In the genomic region with DNA sequence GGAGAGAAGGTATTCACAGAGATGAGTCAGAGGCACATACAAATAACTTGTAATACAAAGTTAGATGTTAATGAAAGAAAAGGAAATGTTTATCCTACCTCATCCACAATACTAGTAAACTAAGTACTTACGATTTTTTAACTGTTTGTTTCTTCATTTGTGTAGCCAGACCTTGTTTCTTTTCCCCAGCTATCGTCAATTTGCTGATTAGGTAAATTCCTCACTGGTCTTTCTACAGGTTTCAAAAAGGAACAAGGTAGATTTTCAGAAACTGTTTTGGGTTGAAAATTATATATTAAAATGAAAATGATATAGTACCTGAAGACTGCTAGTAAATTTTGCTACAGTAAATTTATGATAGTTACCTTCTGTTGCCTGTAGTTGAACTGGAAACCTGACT, we compare ENCODE assay signal across 20 cellular contexts. TPM values are rescaled to one million over a fixed set of nuclear protein-coding genes. Genes with fewer than 3 reads are reported as not detected.
A peak's percentile ranks its signal among the peaks of the same experiment; 100 is the strongest.
DNase-seq lines count a peak whose midpoint lies in the region; ATAC-seq, FAIRE-seq and TF ChIP-seq lines count a peak whose summit lies in the region.
"Had no signal": no experiment of that assay in that cellular context is flagged by ENCODE, and none has a peak within 500 bp of the region (broad histone marks: within the 10 kb centered on the region; RNA-seq: fewer than 3 reads in every experiment).

No MANE protein-coding gene starts in this region.

- TF ChIP-seq POLR2A in HepG2 (IDR thresholded peaks at IDR 0.05; ENCODE audit: insufficient read depth in 1 of 2, low read depth in 2 of 2, low read length in 2 of 2) (no peak), right lobe of liver (IDR thresholded peaks at IDR 0.05) (no peak)

- H3K4me3 Mint-ChIP-seq in astrocyte (ENCODE audit: unreplicated experiment): no peak overlapping the region
- H3K4me3 Mint-ChIP-seq in endodermal cell: no peak overlapping the region
- H3K4me3 Mint-ChIP-seq: CD14-positive monocyte; CD4-positive, alpha-beta memory T cell; H9 had no signal

- H2AFZ ChIP-seq in HepG2 (ENCODE audit: low read length): no peak overlapping the region
- H2AFZ ChIP-seq in astrocyte (ENCODE audit: low read depth, low read length): no peak overlapping the region

- CTCF ChIA-PET in HepG2 (lab: Yijun Ruan, JAX; ENCODE audit: low intra/inter-chr PET ratio, low total read pairs): no interaction called here

- ATAC-seq in HepG2 (no peak), right lobe of liver (no peak), HG02763 (IDR thresholded peaks at IDR 0.05; ENCODE audit: unreplicated experiment) (no peak)

- H3K4me3 ChIP-seq in HepG2 (replicated peaks in 1 of 3; ENCODE audit: insufficient read depth in 1 of 3, low read depth in 2 of 3, low read length in 3 of 3) (no peak overlapping the region), right lobe of liver (no peak overlapping the region), astrocyte (ENCODE audit: insufficient read depth, low read depth, low read length) (no peak overlapping the region), endodermal cell (ENCODE audit: low read length) (no peak overlapping the region)
- H3K4me3 ChIP-seq: BLaER1 had no signal

- no peak for TF ChIP-seq EP300 in HepG2 (IDR thresholded peaks at IDR 0.05; ENCODE audit: low read depth in 2 of 2, low read length in 2 of 2)
- no peak for TF ChIP-seq EP300 in HepG2 (CRISPR knock-in tag; IDR thresholded peaks at IDR 0.05; ENCODE audit: borderline replicate concordance)

- no peaks in the 10 kb centered on the region for H3K36me3 Mint-ChIP-seq in astrocyte (ENCODE audit: low read depth, unreplicated experiment)
- peaks cover 9% of the 10 kb centered on the region for H3K36me3 Mint-ChIP-seq in endodermal cell (ENCODE audit: low read depth)
- H3K36me3 Mint-ChIP-seq: CD14-positive monocyte; CD4-positive, alpha-beta memory T cell had no signal

- H3K27me3 Mint-ChIP-seq in astrocyte (ENCODE audit: low read depth, unreplicated experiment) (no peaks in the 10 kb centered on the region), endodermal cell (ENCODE audit: insufficient read depth) (no peaks in the 10 kb centered on the region)

- WGBS in HepG2 (ENCODE audit: low lambda C conversion rate): 91% methylated on average over 2 of the region's 2 CpGs
- 74% methylated on average over 2 of the region's 2 CpGs for WGBS in right lobe of liver (ENCODE audit: insufficient coverage, low coverage, low lambda C conversion rate, missing lambda C conversion rate)
- 98 to 100% methylated on average over 2 of the region's 2 CpGs for WGBS in endodermal cell (ENCODE audit: insufficient coverage in 1 of 2, insufficient read length in 1 of 2), 2 experiments

- H3K9me3 Mint-ChIP-seq in astrocyte (ENCODE audit: unreplicated experiment): no peaks in the 10 kb centered on the region
- H3K9me3 Mint-ChIP-seq in endodermal cell: no peaks in the 10 kb centered on the region
- H3K9me3 Mint-ChIP-seq: CD14-positive monocyte; CD4-positive, alpha-beta memory T cell; H9 had no signal

- no TSS peak for BruUV-seq in HepG2 (replicated peaks; lab: Mats Ljungman, UMichigan)

- H3K27me3 ChIP-seq in HepG2 (ENCODE audit: control insufficient read depth in 1 of 2, insufficient read depth in 2 of 2, low read length in 2 of 2) (no peaks in the 10 kb centered on the region; a peak in 1 of 5 replicates), right lobe of liver (no peaks in the 10 kb centered on the region), astrocyte (ENCODE audit: insufficient read depth, low read length) (no peaks in the 10 kb centered on the region), endodermal cell (ENCODE audit: control insufficient read depth, insufficient read depth, low read length, poor library complexity, severe bottlenecking) (no peaks in the 10 kb centered on the region)
- H3K27me3 ChIP-seq: BLaER1 had no signal

- TF ChIP-seq CTCF in HepG2 (CRISPR knock-in tag; IDR thresholded peaks at IDR 0.05) (no peak), right lobe of liver (IDR thresholded peaks at IDR 0.05) (no peak), astrocyte (IDR thresholded peaks at IDR 0.05; ENCODE audit: insufficient read depth, low read depth, low read length) (no peak), endodermal cell (conservative IDR thresholded peaks at IDR 0.05) (no peak)

- FAIRE-seq in HepG2 (lab: Jason Lieb, UNC) (no peak), astrocyte (lab: Jason Lieb, UNC) (no peak)

- H3K4me2 ChIP-seq in HepG2 (ENCODE audit: low read depth, low read length) (no peak overlapping the region), astrocyte (ENCODE audit: low read length) (no peak overlapping the region)
- H3K4me2 ChIP-seq: BLaER1 had no signal

- H3K4me1 ChIP-seq in HepG2 (ENCODE audit: insufficient read depth, low read length) (no peaks in the 10 kb centered on the region), right lobe of liver (no peaks in the 10 kb centered on the region), astrocyte (ENCODE audit: insufficient read depth, low read length) (no peaks in the 10 kb centered on the region), endodermal cell (ENCODE audit: control insufficient read depth, insufficient read depth, low read length) (no peaks in the 10 kb centered on the region)
- H3K4me1 ChIP-seq: BLaER1 had no signal

- DNase-seq in HepG2 (ENCODE audit: low spot score): no peak
- DNase-seq in right lobe of liver: no peak
- DNase-seq in astrocyte (ENCODE audit: low read depth): peak; percentile 10
- DNase-seq in endodermal cell: no peak
- DNase-seq in renal cortical epithelial cell (ENCODE audit: low read depth): peak; percentile 60
- DNase-seq in head of caudate nucleus: no peak
- DNase-seq in GDM1 (lab: John Stamatoyannopoulos, UW): no peak
- DNase-seq: CD4-positive, alpha-beta memory T cell; DMS153; DMS79; GF-D8; H9; KBM-7 had no signal

- H3K27ac ChIP-seq in HepG2 (ENCODE audit: extremely low read length, insufficient read depth, low read length) (no peak overlapping the region), right lobe of liver (no peak overlapping the region), astrocyte (ENCODE audit: low read depth, low read length) (no peak overlapping the region), endodermal cell (ENCODE audit: low read depth, low read length) (no peak overlapping the region)
- H3K27ac ChIP-seq: 22Rv1, BLaER1 had no signal

- H3K36me3 ChIP-seq in HepG2 (replicated peaks in 1 of 2; ENCODE audit: control insufficient read depth in 1 of 2, insufficient read depth in 2 of 2, low read length in 2 of 2) (peaks cover 0 to 6% of the 10 kb centered on the region in 2 experiments; a peak in 2 of 5 replicates), right lobe of liver (no peaks in the 10 kb centered on the region), astrocyte (ENCODE audit: insufficient read depth, low read length) (no peaks in the 10 kb centered on the region), endodermal cell (ENCODE audit: control insufficient read depth, insufficient read depth, low read length) (peaks cover 15% of the 10 kb centered on the region)
- H3K36me3 ChIP-seq: BLaER1 had no signal

- H4K20me1 ChIP-seq in HepG2 (ENCODE audit: insufficient read depth, low read length): no peaks in the 10 kb centered on the region
- H4K20me1 ChIP-seq in astrocyte (ENCODE audit: insufficient read depth, low read length): no peaks in the 10 kb centered on the region
- H4K20me1 ChIP-seq: BLaER1 had no signal

- H3K27ac Mint-ChIP-seq in astrocyte (ENCODE audit: unreplicated experiment): no peak overlapping the region
- H3K27ac Mint-ChIP-seq in endodermal cell: peak overlapping the region; percentile 12
- H3K27ac Mint-ChIP-seq: CD14-positive monocyte had no signal

- intact Hi-C loops in HepG2 (cut with micrococcal nuclease; ENCODE audit: unreplicated experiment) (no loop called here), right lobe of liver (cut with DNase I) (no loop called here), head of caudate nucleus (cut with DNase I) (no loop called here)

- H3K9ac ChIP-seq in HepG2 (ENCODE audit: insufficient read depth, low read depth, low read length): no peak overlapping the region
- no peak overlapping the region for H3K9ac ChIP-seq in astrocyte (ENCODE audit: low read length)
- H3K9ac ChIP-seq in endodermal cell (ENCODE audit: extremely low read depth, low read length, poor library complexity, severe bottlenecking): no peak overlapping the region
- H3K9ac ChIP-seq: BLaER1 had no signal

- H3K9me3 ChIP-seq in HepG2 (ENCODE audit: low read length) (no peaks in the 10 kb centered on the region), right lobe of liver (no peaks in the 10 kb centered on the region), astrocyte (ENCODE audit: insufficient read depth, low read depth, low read length) (no peaks in the 10 kb centered on the region), endodermal cell (ENCODE audit: control insufficient read depth, low read length) (no peaks in the 10 kb centered on the region)
- H3K9me3 ChIP-seq: BLaER1 had no signal

- POLR2A ChIA-PET in HepG2 (lab: Yijun Ruan, JAX): no interaction called here

- H3K79me2 ChIP-seq in HepG2 (ENCODE audit: insufficient read depth, low read length) (no peaks in the 10 kb centered on the region), astrocyte (ENCODE audit: insufficient read depth, low read length) (no peaks in the 10 kb centered on the region)

- in situ Hi-C loops in HepG2 (cut with HindIII; ENCODE audit: extremely low pct_ligation_motif_present, low pct_unique_long_range_greater_than_20kb): loop anchor here (25.0 kb wide), 1 partner anchor 980 kb away; no protein-coding TSS in a partner anchor

- no peak for TF ChIP-seq RAD21 in HepG2 (CRISPR knock-in tag; IDR thresholded peaks at IDR 0.05)

- H3K4me1 Mint-ChIP-seq in astrocyte (ENCODE audit: low read depth, unreplicated experiment): peaks cover 10% of the 10 kb centered on the region
- peaks cover 12% of the 10 kb centered on the region for H3K4me1 Mint-ChIP-seq in endodermal cell
- H3K4me1 Mint-ChIP-seq: CD14-positive monocyte; CD4-positive, alpha-beta memory T cell had no signal

RNA-seq across cellular contexts. Expression of a gene that starts 56.6 kb away (rescaled TPM):
- total RNA-seq in HepG2 (2016; rRNA removed; fragmentation: Illumina TruSeq; extraction: Trizol) (0.27 TPM in 1 of 2 replicates, not detected in the other), right lobe of liver (100 to 1,000 TPM in 4 of 6 experiments, 10 to 100 TPM in 2; 85.3 to 677 (median 410) TPM), astrocyte (0.99 and 1.00 TPM in 2 replicates), endodermal cell (under 1 TPM in 1 of 2 donors, not detected in 1; 0.48 TPM), renal cortical epithelial cell (not detected in 2 replicates)
- 0.20 TPM in 1 of 2 replicates, not detected in the other for total RNA-seq in HepG2 (2016; cell fraction: cytosol; rRNA removed; fragmentation: Illumina TruSeq; extraction: Trizol; ENCODE audit: low read depth)
- 0.25 and 0.30 TPM in 2 replicates for total RNA-seq in HepG2 (2016; cell fraction: insoluble cytoplasmic fraction; rRNA removed; fragmentation: Illumina TruSeq; extraction: Trizol)
- total RNA-seq in HepG2 (2016; cell fraction: membrane; rRNA removed; fragmentation: Illumina TruSeq; extraction: Trizol): 0.25 and 0.48 TPM in 2 replicates
- total RNA-seq in HepG2 (2016; cell fraction: nucleus; rRNA removed; fragmentation: Illumina TruSeq; extraction: Trizol): 1.1 and 1.4 TPM in 2 replicates
- polyA plus RNA-seq in HepG2 (2011; rRNA removed): 0.57 and 0.63 TPM in 2 replicates
- polyA plus RNA-seq in HepG2 (2011; cell fraction: cytosol; rRNA removed): 0.17 and 0.45 TPM in 2 replicates
- polyA plus RNA-seq in HepG2 (2011; cell fraction: nucleus; rRNA removed): 0.08 and 0.21 TPM in 2 replicates
- polyA plus RNA-seq in HepG2 (2012): 0.31 and 0.91 TPM in 2 replicates
- polyA plus RNA-seq in HepG2 (2016; cell fraction: cytosol; fragmentation: Illumina TruSeq; extraction: Trizol; ENCODE audit: low read depth): 0.20 and 0.59 TPM in 2 replicates
- polyA plus RNA-seq in HepG2 (2016; cell fraction: insoluble cytoplasmic fraction; fragmentation: Illumina TruSeq; extraction: Trizol; ENCODE audit: low read depth): 0.09 and 0.84 TPM in 2 replicates
- 0.81 TPM in 1 of 2 replicates, not detected in the other for polyA plus RNA-seq in HepG2 (2016; cell fraction: membrane; fragmentation: Illumina TruSeq; extraction: Trizol; ENCODE audit: low read depth)
- 0.39 and 1.5 TPM in 2 replicates for polyA plus RNA-seq in HepG2 (2016; cell fraction: nucleus; fragmentation: Illumina TruSeq; extraction: Trizol; ENCODE audit: insufficient read depth, low read depth)
- polyA minus RNA-seq in HepG2 (2011; rRNA and poly(A)+ RNA removed; ENCODE audit: low replicate concordance): 0.23 and 0.44 TPM in 2 replicates
- not detected in 2 replicates for polyA minus RNA-seq in HepG2 (2011; cell fraction: cytosol; rRNA and poly(A)+ RNA removed)
- polyA minus RNA-seq in HepG2 (2011; cell fraction: nucleus; rRNA and poly(A)+ RNA removed): 0.25 and 0.52 TPM in 2 replicates
- polyA plus RNA-seq in endodermal cell (2013, experiment 1 of 2): 0.28 TPM
- polyA plus RNA-seq in endodermal cell (2013, experiment 2 of 2): 0.50 TPM
- total RNA-seq: A673; CD4-positive, alpha-beta memory T cell; Daoy had no signal
- polyA plus RNA-seq: AG04450; CD14-positive monocyte; CD4-positive, alpha-beta memory T cell had no signal

Comparison
In these comparisons a context has a peak if more than half of its experiments do, and no peak if none do; other contexts are left out.
1. RNA of a gene that starts 56.6 kb away (total RNA-seq): 85.3 to 677 TPM in right lobe of liver; 0.99 to 1.00 TPM in astrocyte, 0.48 TPM in endodermal cell, 0.20 to 1.4 TPM in HepG2 and not detected in renal cortical epithelial cell; every median in the first group is over 10 times any median in the second.
2. DNase-seq: peak in astrocyte (single experiment) and renal cortical epithelial cell (single experiment); none in HepG2 (single experiment), right lobe of liver (0 of 3), endodermal cell (single experiment), head of caudate nucleus (0 of 42) and GDM1 (single experiment).